9 cellular contexts compared by ENCODE assay signal in the genomic region with DNA sequence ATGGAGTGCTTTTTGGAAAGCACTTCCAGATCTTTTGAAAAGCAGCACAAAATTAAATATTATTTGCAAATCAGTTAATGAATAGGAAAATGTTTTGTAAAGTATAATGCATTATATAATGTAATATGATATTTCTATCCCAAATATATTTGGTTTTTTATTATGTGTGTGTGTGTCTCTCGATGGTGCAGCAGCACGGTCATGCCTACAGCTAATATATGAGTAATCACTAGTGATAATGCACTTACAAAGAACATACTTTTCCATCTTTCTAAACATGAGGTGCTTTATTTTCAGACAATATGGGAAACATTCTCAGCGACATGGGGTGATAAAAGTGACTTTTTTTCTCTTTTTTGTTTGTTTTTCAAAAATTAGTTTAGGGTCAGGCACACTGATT. TPM values are rescaled to one million over a fixed set of nuclear protein-coding genes. Genes with fewer than 3 reads are reported as not detected.
DNase-seq lines count a peak whose midpoint lies in the region; ATAC-seq, FAIRE-seq and TF ChIP-seq lines count a peak whose summit lies in the region.
"Had no signal": no experiment of that assay in that cellular context is flagged by ENCODE, and none has a peak within 500 bp of the region (broad histone marks: within the 10 kb centered on the region; RNA-seq: fewer than 3 reads in every experiment).

No MANE protein-coding gene starts in this region.

- no peak for FAIRE-seq in endothelial cell of umbilical vein (lab: Jason Lieb, UNC)

- H3K27ac Mint-ChIP-seq in CD8-positive, alpha-beta memory T cell = peak overlapping the region in 5 of 8 donors; percentile 38 to 99 (median 97)
- H3K27ac Mint-ChIP-seq in osteocyte (ENCODE audit: unreplicated experiment) = peak overlapping the region; percentile 98

- POLR2A ChIA-PET in CD8-positive, alpha-beta memory T cell (lab: Charles Lee) = interaction anchor here (1.0 kb wide), 1 partner anchor 7 kb away, joined by 4 read pairs; no protein-coding TSS in a partner anchor
- POLR2A ChIA-PET in endothelial cell of umbilical vein (lab: Charles Lee) = interaction anchor here (0.7 kb wide), 1 partner anchor 263 kb away, joined by 3 read pairs; no protein-coding TSS in a partner anchor

- no peaks in the 10 kb centered on the region for H3K36me3 ChIP-seq in CD8-positive, alpha-beta memory T cell (ENCODE audit: insufficient read depth, low read length)
- H3K36me3 ChIP-seq in OCI-LY3 (replicated peaks; ENCODE audit: low read depth, low read length) (no peaks in the 10 kb centered on the region), endothelial cell of umbilical vein (ENCODE audit: control insufficient read depth in 2 of 2, extremely low read depth in 1 of 2, insufficient read depth in 2 of 2, low read length in 2 of 2) (no peaks in the 10 kb centered on the region)

- no peaks in the 10 kb centered on the region for H3K9me3 Mint-ChIP-seq in CD8-positive, alpha-beta memory T cell
- H3K9me3 Mint-ChIP-seq in osteocyte (ENCODE audit: unreplicated experiment) = no peaks in the 10 kb centered on the region

- no peak for DNase-seq in CD8-positive, alpha-beta memory T cell
- DNase-seq in endothelial cell of umbilical vein (ENCODE audit: low read depth, low spot score) (no peak), osteocyte (ENCODE audit: extremely low spot score, unreplicated experiment) (no peak), inferior parietal cortex (ENCODE audit: extremely low spot score) (no peak), activated gamma-delta T cell treated with Interleukin-2 at 50 U/mL for 16 hours (no peak), KG1 (lab: John Stamatoyannopoulos, UW) (no peak)
- DNase-seq: SW 1271 had no signal

- H3K4me3 Mint-ChIP-seq in CD8-positive, alpha-beta memory T cell = peak overlapping the region; percentile 17 to 93 (median 89)
- peak overlapping the region; percentile 84 for H3K4me3 Mint-ChIP-seq in osteocyte (ENCODE audit: unreplicated experiment)

- peaks cover 27% of the 10 kb centered on the region for H3K4me1 ChIP-seq in CD8-positive, alpha-beta memory T cell (ENCODE audit: insufficient read depth, low read length)
- H3K4me1 ChIP-seq in OCI-LY3 (ENCODE audit: low read length) = peaks cover 23% of the 10 kb centered on the region
- peaks cover 17% of the 10 kb centered on the region for H3K4me1 ChIP-seq in endothelial cell of umbilical vein (ENCODE audit: control insufficient read depth, extremely low read depth, insufficient read depth, low read length)

- TF ChIP-seq CTCF in OCI-LY3 (IDR thresholded peaks at IDR 0.05; ENCODE audit: low read depth, low read length) (no peak), endothelial cell of umbilical vein (IDR thresholded peaks at IDR 0.05; ENCODE audit: extremely low read depth in 1 of 2, insufficient read depth in 1 of 2, low read depth in 1 of 2, low read length in 2 of 2) (no peak), osteocyte (IDR thresholded peaks at IDR 0.05) (no peak)

- H3K79me2 ChIP-seq in OCI-LY3 (ENCODE audit: low read length) (peaks cover 30% of the 10 kb centered on the region), endothelial cell of umbilical vein (ENCODE audit: control insufficient read depth, insufficient read depth, low read length) (peaks cover 31% of the 10 kb centered on the region)

- peaks cover 0 to 1% (median 0%) of the 10 kb centered on the region in 3 donors for H3K36me3 Mint-ChIP-seq in CD8-positive, alpha-beta memory T cell
- no peaks in the 10 kb centered on the region for H3K36me3 Mint-ChIP-seq in osteocyte (ENCODE audit: unreplicated experiment)

- H3K9me1 ChIP-seq in endothelial cell of umbilical vein (replicated peaks; ENCODE audit: control insufficient read depth, extremely low read depth, insufficient read depth, low read length) = no peaks in the 10 kb centered on the region

- H3K4me3 ChIP-seq in CD8-positive, alpha-beta memory T cell (ENCODE audit: low read length) = no peak overlapping the region
- H3K4me3 ChIP-seq in OCI-LY3 (ENCODE audit: low read length) (peak overlapping the region; percentile 87), endothelial cell of umbilical vein (replicated peaks in 1 of 3; ENCODE audit: insufficient read depth in 1 of 3, low read depth in 1 of 3, low read length in 3 of 3) (peak overlapping the region in 1 of 3 experiments; percentile 71)

- no TSS peak for BruUV-seq in endothelial cell of umbilical vein (replicated peaks; lab: Mats Ljungman, UMichigan)

- intact Hi-C loops in endothelial cell of umbilical vein (cut with micrococcal nuclease) = no loop called here

- H3K4me1 Mint-ChIP-seq in CD8-positive, alpha-beta memory T cell = peaks cover 26 to 32% (median 30%) of the 10 kb centered on the region in 3 donors
- peaks cover 33% of the 10 kb centered on the region for H3K4me1 Mint-ChIP-seq in osteocyte (ENCODE audit: unreplicated experiment)

- no peak for ATAC-seq in HG03025 (IDR thresholded peaks at IDR 0.05; ENCODE audit: low FRiP score, unreplicated experiment)

- H4K20me1 ChIP-seq in OCI-LY3 (ENCODE audit: insufficient read depth, low read length) (peaks cover 16% of the 10 kb centered on the region), endothelial cell of umbilical vein (replicated peaks; ENCODE audit: control insufficient read depth, extremely low read depth, insufficient read depth, low read length) (no peaks in the 10 kb centered on the region)

- no peak overlapping the region for H2AFZ ChIP-seq in OCI-LY3 (ENCODE audit: low read depth, low read length)
- no peak overlapping the region for H2AFZ ChIP-seq in endothelial cell of umbilical vein (ENCODE audit: low read depth, low read length)

- TF ChIP-seq POLR2A in endothelial cell of umbilical vein (IDR thresholded peaks at IDR 0.05; ENCODE audit: low read depth, low read length) = no peak

- peak overlapping the region; percentile 87; the same call in 1 of the 2 replicates for H3K9ac ChIP-seq in OCI-LY3 (ENCODE audit: low read length)
- H3K9ac ChIP-seq in endothelial cell of umbilical vein (replicated peaks; ENCODE audit: extremely low read depth, insufficient read depth, low read length) = no peak overlapping the region

- no peaks in the 10 kb centered on the region for H3K9me3 ChIP-seq in CD8-positive, alpha-beta memory T cell (ENCODE audit: low read length)
- H3K9me3 ChIP-seq in OCI-LY3 (ENCODE audit: insufficient read depth, low read length) (no peaks in the 10 kb centered on the region), endothelial cell of umbilical vein (replicated peaks; ENCODE audit: control insufficient read depth, insufficient read depth, low read length) (no peaks in the 10 kb centered on the region)

- H3K27ac ChIP-seq in CD8-positive, alpha-beta memory T cell (ENCODE audit: low read depth, low read length) = no peak overlapping the region
- no peak overlapping the region for H3K27ac ChIP-seq in OCI-LY3 (ENCODE audit: low read length)
- H3K27ac ChIP-seq in endothelial cell of umbilical vein (ENCODE audit: insufficient read depth, low read depth, low read length) = no peak overlapping the region

- H3K27me3 ChIP-seq in CD8-positive, alpha-beta memory T cell (ENCODE audit: insufficient read depth, low read length, poor library complexity, severe bottlenecking) = no peaks in the 10 kb centered on the region
- H3K27me3 ChIP-seq in OCI-LY3 (ENCODE audit: low read depth, low read length) (no peaks in the 10 kb centered on the region), endothelial cell of umbilical vein (ENCODE audit: control insufficient read depth in 2 of 2, insufficient read depth in 2 of 2, low read length in 2 of 2) (no peaks in the 10 kb centered on the region)

- H3K27me3 Mint-ChIP-seq in CD8-positive, alpha-beta memory T cell = no peaks in the 10 kb centered on the region
- no peaks in the 10 kb centered on the region for H3K27me3 Mint-ChIP-seq in osteocyte (ENCODE audit: unreplicated experiment)

- CTCF ChIA-PET in CD8-positive, alpha-beta memory T cell (lab: Charles Lee) = interaction anchor here (1.7 kb wide), 1 partner anchor 508 kb away, joined by 4 read pairs; no protein-coding TSS in a partner anchor
- CTCF ChIA-PET in endothelial cell of umbilical vein (lab: Charles Lee) = interaction anchor here (1.0 to 4.5 kb wide), 9 partner anchors 13 to 489 kb away, joined by 3 to 28 read pairs (median 5); no protein-coding TSS in a partner anchor

- dilution Hi-C loops in endothelial cell of umbilical vein (cut with MboI; ENCODE audit: extremely low pct_ligation_motif_present, low sequenced_read_pairs) = no loop called here

- H3K4me2 ChIP-seq in OCI-LY3 (ENCODE audit: low read length) (peak overlapping the region; percentile 97), endothelial cell of umbilical vein (ENCODE audit: insufficient read depth, low read length) (peak overlapping the region; percentile 94)

TF ChIP-seq in endothelial cell of umbilical vein, 7 proteins besides CTCF, POLR2A, EP300 and RAD21:
- TF ChIP-seq MYC (IDR thresholded peaks at IDR 0.05; ENCODE audit: low read depth, low read length) (no peak), GATA2 (IDR thresholded peaks at IDR 0.05; ENCODE audit: insufficient read depth, insufficient read length, low read depth, low read length) (no peak), POLR2AphosphoS5 (IDR thresholded peaks at IDR 0.05; ENCODE audit: insufficient read depth, low read depth, low read length) (no peak), FOS (IDR thresholded peaks at IDR 0.05; ENCODE audit: borderline replicate concordance, insufficient read depth, low read length) (no peak), JUN (IDR thresholded peaks at IDR 0.05; ENCODE audit: borderline replicate concordance, insufficient read depth, insufficient read length, low read depth) (no peak), EZH2 (IDR thresholded peaks at IDR 0.05; ENCODE audit: borderline replicate concordance, low read depth, low read length, severe bottlenecking) (no peak)
- TF ChIP-seq, protein P1, sequence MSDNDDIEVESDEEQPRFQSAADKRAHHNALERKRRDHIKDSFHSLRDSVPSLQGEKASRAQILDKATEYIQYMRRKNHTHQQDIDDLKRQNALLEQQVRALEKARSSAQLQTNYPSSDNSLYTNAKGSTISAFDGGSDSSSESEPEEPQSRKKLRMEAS (IDR thresholded peaks at IDR 0.05; ENCODE audit: insufficient read depth, insufficient read length) = no peak

RNA-seq across cellular contexts. Expression of gene EEA1, which starts 1.3 kb away (rescaled TPM):
- 10 to 100 TPM; 21.5 to 23.6 TPM for total RNA-seq in CD8-positive, alpha-beta memory T cell
- polyA plus RNA-seq in CD8-positive, alpha-beta memory T cell = 9.3 TPM
- 37.9 and 38.8 TPM in 2 replicates for total RNA-seq in endothelial cell of umbilical vein
- polyA plus RNA-seq in endothelial cell of umbilical vein = 1.9 and 2.6 TPM in 2 replicates
- polyA plus RNA-seq in endothelial cell of umbilical vein (2011; cell fraction: cytosol; rRNA removed) = 4.3 and 5.4 TPM in 2 replicates
- polyA plus RNA-seq in endothelial cell of umbilical vein (2011; cell fraction: nucleus; rRNA removed) = 10.9 and 12.8 TPM in 2 replicates
- polyA plus RNA-seq in endothelial cell of umbilical vein (2012) = 28.8 and 28.9 TPM in 2 replicates
- polyA minus RNA-seq in endothelial cell of umbilical vein = 4.2 and 5.4 TPM in 2 replicates
- polyA minus RNA-seq in endothelial cell of umbilical vein (2011; cell fraction: cytosol; rRNA and poly(A)+ RNA removed) = 8.8 TPM
- polyA minus RNA-seq in endothelial cell of umbilical vein (2011; cell fraction: nucleus; rRNA and poly(A)+ RNA removed) = 13.4 and 25.4 TPM in 2 replicates
- total RNA-seq in osteocyte = 31.1 and 46.7 TPM in 2 replicates
